11 cellular contexts compared by ENCODE assay signal in genomic region chr11:86360775-86361395, GRCh38.
DNase-seq lines count a peak whose midpoint lies in the region; TF ChIP-seq lines count a peak whose summit lies in the region.
"Had no signal": no experiment of that assay in that cellular context is flagged by ENCODE, and none has a peak within 500 bp of the region (broad histone marks: within the 10 kb centered on the region; RNA-seq: fewer than 3 reads in every experiment).

No MANE protein-coding gene starts in this region.

- no peak overlapping the region for H3K4me3 Mint-ChIP-seq in nephron
- H3K4me3 Mint-ChIP-seq: activated CD4-positive, alpha-beta T cell treated with anti-CD3 and anti-CD28 coated beads for 36 hours had no signal

- TF ChIP-seq CTCF in LNCaP clone FGC (IDR thresholded peaks at IDR 0.05; ENCODE audit: control insufficient read depth, extremely low read depth, insufficient read depth) = peak; percentile 48
- peak; percentile 19 to 46 (median 34) for TF ChIP-seq CTCF in nephron (IDR thresholded peaks at IDR 0.05; ENCODE audit: unreplicated experiment in 3 of 3)

- H3K27me3 Mint-ChIP-seq in nephron (ENCODE audit: low read depth) = no peaks in the 10 kb centered on the region
- H3K27me3 Mint-ChIP-seq: activated CD4-positive, alpha-beta T cell treated with anti-CD3 and anti-CD28 coated beads for 36 hours had no signal

- H3K4me3 ChIP-seq in LNCaP clone FGC (ENCODE audit: low read depth, low read length) = no peak overlapping the region

- peaks cover 11% of the 10 kb centered on the region for H3K4me1 Mint-ChIP-seq in nephron
- H3K4me1 Mint-ChIP-seq: activated CD4-positive, alpha-beta T cell treated with anti-CD3 and anti-CD28 coated beads for 36 hours had no signal

- DNase-seq in EL (peak; percentile 55), LNCaP clone FGC (ENCODE audit: low read depth) (peak; percentile 1), cerebellar cortex (ENCODE audit: low spot score) (peak; percentile 62), UCSD-AML1 (lab: John Stamatoyannopoulos, UW; ENCODE audit: unreplicated experiment) (no peak)
- DNase-seq in activated naive CD4-positive, alpha-beta T cell (lab: John Stamatoyannopoulos, UW) = no peak
- no peak for DNase-seq in stimulated activated CD4-positive, alpha-beta T cell treated with anti-CD3 and anti-CD28 coated beads, Interleukin-15, amount 100 ng/mL, for 24 hours
- DNase-seq in stimulated activated CD8-positive, alpha-beta memory T cell treated with anti-CD3 and anti-CD28 coated beads, Interleukin-4, amount 100 ng/mL, for 48 hours = no peak
- DNase-seq: activated CD4-positive, alpha-beta T cell treated with anti-CD3 and anti-CD28 coated beads for 36 hours; cortex of kidney; NCI-H2029 had no signal

- H3K27ac Mint-ChIP-seq in nephron = peak overlapping the region in 1 of 3 experiments; percentile 3
- H3K27ac Mint-ChIP-seq: activated CD4-positive, alpha-beta T cell treated with anti-CD3 and anti-CD28 coated beads for 36 hours had no signal

- H3K9me3 Mint-ChIP-seq in nephron = peaks cover 10% of the 10 kb centered on the region

- H3K36me3 Mint-ChIP-seq in nephron (ENCODE audit: low read depth) = peaks cover 5% of the 10 kb centered on the region

Comparison
In these comparisons a context has a peak if more than half of its experiments do, and no peak if none do; other contexts are left out.
1. DNase-seq: peak in EL (single experiment), LNCaP clone FGC (single experiment) and cerebellar cortex (single experiment); none in UCSD-AML1 (single experiment), activated naive CD4-positive, alpha-beta T cell (0 of 4), stimulated activated CD4-positive, alpha-beta T cell treated with anti-CD3 and anti-CD28 coated beads, Interleukin-15, amount 100 ng/mL, for 24 hours (single experiment) and stimulated activated CD8-positive, alpha-beta memory T cell treated with anti-CD3 and anti-CD28 coated beads, Interleukin-4, amount 100 ng/mL, for 48 hours (single experiment).